8 cellular contexts compared by ENCODE assay signal in the genomic region with DNA sequence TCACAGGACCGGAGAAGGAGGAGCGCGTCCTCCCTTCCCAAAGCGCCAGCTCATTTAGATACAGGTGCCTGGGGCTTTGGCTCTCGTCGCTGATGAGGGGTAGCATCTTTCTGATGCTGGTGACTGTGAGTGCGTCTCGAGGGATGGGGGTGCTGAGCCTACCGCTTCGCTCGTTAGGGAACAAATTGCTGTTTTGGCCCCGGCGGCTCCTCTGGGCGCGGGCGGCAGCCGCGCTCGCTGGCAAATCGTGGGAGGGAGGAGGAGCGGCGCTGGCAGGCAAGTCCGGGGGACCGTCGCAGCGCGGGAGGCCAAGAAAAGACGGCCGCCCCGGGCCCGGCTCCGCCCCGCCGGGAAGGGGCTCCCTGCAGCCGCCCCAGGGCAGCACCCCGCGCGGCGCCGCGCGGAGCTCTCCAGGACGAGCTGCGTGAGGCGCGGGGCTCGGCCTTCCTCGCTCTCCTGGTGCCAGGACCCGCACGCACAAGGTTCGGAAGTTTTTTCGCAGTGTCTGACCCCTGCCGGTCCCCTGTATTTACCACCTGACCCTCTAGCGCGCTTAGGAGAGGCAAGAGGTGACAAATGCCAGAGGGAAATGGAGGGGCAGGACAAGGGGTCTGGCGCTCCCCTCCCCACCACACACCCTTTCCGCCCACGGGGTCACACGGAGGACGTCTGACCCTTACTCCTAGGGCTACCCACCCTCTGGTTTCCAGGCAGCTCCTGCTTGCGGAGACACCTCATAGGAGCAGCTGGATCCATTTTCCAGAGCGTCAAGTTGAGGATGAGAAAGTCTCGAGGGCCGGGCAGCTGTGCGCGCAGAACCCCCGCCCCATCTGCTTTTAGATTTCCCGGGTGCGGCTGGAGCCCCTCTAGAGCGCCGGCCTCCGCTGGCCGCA. TPM values are rescaled to one million over a fixed set of nuclear protein-coding genes. Genes with fewer than 3 reads are reported as not detected.
DNase-seq lines count a peak whose midpoint lies in the region; ATAC-seq and TF ChIP-seq lines count a peak whose summit lies in the region.

No MANE protein-coding gene starts in this region.

- H3K4me3 ChIP-seq in DND-41 (ENCODE audit: low read depth in 1 of 2, low read length in 2 of 2): peak overlapping the region; percentile 6 to 53; a peak in 3 of 4 replicates

- peaks cover 17% of the 10 kb centered on the region for H3K4me1 ChIP-seq in DND-41 (ENCODE audit: insufficient read depth, low read length)

- peak overlapping the region; percentile 35; the same call in 1 of the 2 replicates for H3K9ac ChIP-seq in DND-41 (ENCODE audit: low read depth, low read length)

- H3K79me2 ChIP-seq in DND-41 (ENCODE audit: insufficient read depth, low read length): no peaks in the 10 kb centered on the region

- no peak overlapping the region for H2AFZ ChIP-seq in DND-41 (ENCODE audit: low read depth, low read length)

- no peaks in the 10 kb centered on the region for H3K9me3 ChIP-seq in DND-41 (ENCODE audit: insufficient read depth, low read length, severe bottlenecking)

- TF ChIP-seq CTCF in DND-41 (IDR thresholded peaks at IDR 0.05; ENCODE audit: borderline replicate concordance, extremely low read depth, low read length, poor library complexity, severe bottlenecking): no peak

- DNase-seq in DND-41: no peak
- peak; percentile 20 for DNase-seq in M059J (ENCODE audit: low read depth)
- peak; percentile 45 for DNase-seq in activated T-cell treated with anti-CD3 and anti-CD28 coated beads for 4 hours
- peak; percentile 52 for DNase-seq in germinal center (ENCODE audit: low spot score)
- DNase-seq in posterior cingulate gyrus: peak in 8 of 10 donors; percentile 30 to 95 (median 70)
- no peak for DNase-seq in cerebellar cortex (ENCODE audit: low spot score)

- intact Hi-C loops in posterior cingulate gyrus (cut with DNase I): no loop called here

- peaks cover 29% of the 10 kb centered on the region for H3K27me3 ChIP-seq in DND-41 (ENCODE audit: insufficient read depth, low read length, poor library complexity)

- H3K4me2 ChIP-seq in DND-41 (ENCODE audit: insufficient read depth, low read length): peak overlapping the region; percentile 73

- ATAC-seq in DND-41 (ENCODE audit: insufficient read depth, low read depth) (peak; percentile 15), HG03442 (IDR thresholded peaks at IDR 0.05; ENCODE audit: unreplicated experiment) (no peak), HG02884 (IDR thresholded peaks at IDR 0.05; ENCODE audit: unreplicated experiment) (no peak)

- no peaks in the 10 kb centered on the region for H3K36me3 ChIP-seq in DND-41 (ENCODE audit: insufficient read depth, low read length)

- H3K27ac ChIP-seq in DND-41 (ENCODE audit: low read length): no peak overlapping the region

- peaks cover 15% of the 10 kb centered on the region for H4K20me1 ChIP-seq in DND-41 (ENCODE audit: insufficient read depth, low read length)

RNA-seq across cellular contexts. Expression of a gene that starts 0.9 kb away (rescaled TPM):
- 0.05 TPM in 1 of 2 replicates, not detected in the other for total RNA-seq in M059J (2014; rRNA removed; shearing (Covaris generic))

RNA-seq across cellular contexts. Expression of a gene that starts 30.0 kb away (rescaled TPM):
- 58.1 and 62.6 TPM in 2 replicates for total RNA-seq in M059J (2014; rRNA removed; shearing (Covaris generic))

Comparison
In these comparisons a context has a peak if more than half of its experiments do, and no peak if none do; other contexts are left out.
1. DNase-seq: peak in M059J (single experiment), activated T-cell treated with anti-CD3 and anti-CD28 coated beads for 4 hours (single experiment), germinal center (single experiment) and posterior cingulate gyrus (8 of 10); none in DND-41 (single experiment) and cerebellar cortex (single experiment).